Comparison of ENCODE assay signal across 19 cellular contexts in the genomic region with DNA sequence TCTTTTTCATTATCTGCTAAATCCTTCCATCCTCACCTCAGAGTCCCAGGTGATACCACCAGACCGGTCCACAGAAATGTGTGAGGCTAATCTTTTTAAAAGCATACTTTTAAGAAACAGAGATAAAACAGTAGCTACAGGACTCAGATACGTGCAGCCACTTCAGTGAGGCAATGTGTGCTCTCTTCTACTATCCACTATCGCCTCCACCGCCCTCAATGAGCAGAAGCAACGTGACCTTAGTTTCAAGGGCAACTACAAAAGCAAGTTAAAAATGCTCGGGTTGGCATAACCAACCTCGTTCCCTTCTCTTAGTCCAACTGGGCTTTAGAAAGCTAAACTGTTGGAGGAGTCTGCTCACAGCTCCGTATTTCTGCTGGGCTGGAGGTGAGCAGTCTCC. TPM values are rescaled to one million over a fixed set of nuclear protein-coding genes. Genes with fewer than 3 reads are reported as not detected.
DNase-seq lines count a peak whose midpoint lies in the region; ATAC-seq and TF ChIP-seq lines count a peak whose summit lies in the region.
"Had no signal": no experiment of that assay in that cellular context is flagged by ENCODE, and none has a peak within 500 bp of the region (broad histone marks: within the 10 kb centered on the region; RNA-seq: fewer than 3 reads in every experiment).

No MANE protein-coding gene starts in this region.

- peak overlapping the region; percentile 88; the same call in 1 of the 2 replicates for H3K4me3 ChIP-seq in iPS-20b (ENCODE audit: low read length)
- H3K4me3 ChIP-seq in rectal smooth muscle tissue (ENCODE audit: low read length): peak overlapping the region; percentile 50
- H3K4me3 ChIP-seq in gastrocnemius medialis: no peak overlapping the region
- H3K4me3 ChIP-seq: left ventricle myocardium inferior, mucosa of descending colon had no signal

- peaks cover 2% of the 10 kb centered on the region for H4K20me1 ChIP-seq in H9 (ENCODE audit: control insufficient read depth, insufficient read depth, insufficient read length)

- H3K14ac ChIP-seq in H9 (ENCODE audit: insufficient read depth, low read length): no peak overlapping the region

- no peak for TF ChIP-seq POLR2A in gastrocnemius medialis (IDR thresholded peaks at IDR 0.05)

- H3K4me1 ChIP-seq in H9 (ENCODE audit: insufficient read depth, low read length) (peaks cover 15% of the 10 kb centered on the region), iPS-20b (ENCODE audit: insufficient read depth, low read length) (peaks cover 44% of the 10 kb centered on the region), rectal smooth muscle tissue (ENCODE audit: control insufficient read depth, insufficient read depth, low read length) (peaks cover 17% of the 10 kb centered on the region), gastrocnemius medialis (peaks cover 0 to 6% of the 10 kb centered on the region in 2 donors)

- H2BK5ac ChIP-seq in H9 (ENCODE audit: insufficient read length, low read length): no peak overlapping the region

- peaks cover 38 to 62% (median 53%) of the 10 kb centered on the region in 3 experiments for H3K36me3 Mint-ChIP-seq in H9 (ENCODE audit: insufficient read depth in 1 of 3, low read depth in 3 of 3)
- H3K36me3 Mint-ChIP-seq in brain: peaks cover 34% of the 10 kb centered on the region
- H3K36me3 Mint-ChIP-seq in activated naive CD4-positive, alpha-beta T cell treated with anti-CD3 and anti-CD28 coated beads, Interleukin-2, amount 10 ng/mL, durations not matched to agents 7 days and 5 days: peaks cover 3% of the 10 kb centered on the region
- H3K36me3 Mint-ChIP-seq: activated naive CD8-positive, alpha-beta T cell treated with anti-CD3 and anti-CD28 coated beads for 36 hours had no signal

- H2BK12ac ChIP-seq in H9 (ENCODE audit: insufficient read length, low read depth, low read length): no peak overlapping the region

- ATAC-seq in HG03378 (IDR thresholded peaks at IDR 0.05; ENCODE audit: unreplicated experiment): no peak
- no peak for ATAC-seq in gastrocnemius medialis
- ATAC-seq: activated CD8-positive, alpha-beta memory T cell treated with anti-CD3 and anti-CD28 coated beads, Interleukin-2, amount 10 ng/mL, durations not matched to agents 7 days and 5 days; HCT116; mucosa of descending colon had no signal

- H4K91ac ChIP-seq in H9 (ENCODE audit: insufficient read length, low read depth, low read length): no peak overlapping the region

- H3K9ac ChIP-seq in H9 (ENCODE audit: extremely low read depth, insufficient read length, low read length): no peak overlapping the region
- H3K9ac ChIP-seq in iPS-20b (ENCODE audit: low read depth, low read length): peak overlapping the region; percentile 50; the same call in 1 of the 2 replicates
- H3K9ac ChIP-seq in rectal smooth muscle tissue (ENCODE audit: low read length): no peak overlapping the region

- H4K8ac ChIP-seq in H9 (replicated peaks; ENCODE audit: insufficient read length, low read depth, low read length): no peak overlapping the region

- DNase-seq in H9 (no peak), SIG-M5 treated with dmso at 0.1 percent for 504 hours (lab: John Stamatoyannopoulos, UW; ENCODE audit: unreplicated experiment) (no peak), gastrocnemius medialis (no peak)
- no peak for DNase-seq in activated naive CD4-positive, alpha-beta T cell treated with anti-CD3 and anti-CD28 coated beads, Interleukin-2, amount 10 ng/mL, durations not matched to agents 7 days and 5 days
- DNase-seq: activated CD4-positive, alpha-beta T cell treated with anti-CD3 and anti-CD28 coated beads, Interleukin-2, amount 10 ng/mL, durations not matched to agents 24 days and 14 days; activated CD8-positive, alpha-beta memory T cell treated with anti-CD3 and anti-CD28 coated beads, Interleukin-2, amount 10 ng/mL, durations not matched to agents 7 days and 5 days; activated naive CD8-positive, alpha-beta T cell treated with anti-CD3 and anti-CD28 coated beads for 36 hours; brain microvascular endothelial cell; erythroblast; left ventricle myocardium inferior; mucosa of descending colon; NCI-H1105 treated with DMSO at 0.1 percent for 48 hours; NCI-H69; stimulated activated CD8-positive, alpha-beta memory T cell treated with anti-CD3 and anti-CD28 coated beads, Interleukin-4, amount 100 ng/mL, for 48 hours had no signal

- H3K27ac ChIP-seq in H9 (ENCODE audit: insufficient read length, low read depth, low read length): no peak overlapping the region
- H3K27ac ChIP-seq in iPS-20b (ENCODE audit: low read length): no peak overlapping the region
- H3K27ac ChIP-seq in rectal smooth muscle tissue (ENCODE audit: low read depth, low read length): peak overlapping the region; percentile 81
- H3K27ac ChIP-seq in gastrocnemius medialis: no peak overlapping the region
- H3K27ac ChIP-seq: brain microvascular endothelial cell, left ventricle myocardium inferior had no signal

- peaks cover 54% of the 10 kb centered on the region; the same call in 1 of the 2 replicates for H3K79me2 ChIP-seq in H9 (ENCODE audit: insufficient read depth, low read length)

- peaks cover 6% of the 10 kb centered on the region for H3K79me1 ChIP-seq in H9 (ENCODE audit: insufficient read depth, low read depth, low read length, poor library complexity, severe bottlenecking)

- intact Hi-C loops in gastrocnemius medialis (cut with DNase I; ENCODE audit: low total_unique reads): no loop called here

- H3K23ac ChIP-seq in H9 (ENCODE audit: insufficient read length, low read depth, low read length): no peak overlapping the region

- TF ChIP-seq CTCF in H9 (conservative IDR thresholded peaks at IDR 0.05): no peak
- no peak for TF ChIP-seq CTCF in brain (conservative IDR thresholded peaks at IDR 0.05)
- no peak for TF ChIP-seq CTCF in gastrocnemius medialis (IDR thresholded peaks at IDR 0.05 in 4 of 5, conservative IDR thresholded peaks at IDR 0.05 in 1 of 5)

- no peak overlapping the region for H2BK15ac ChIP-seq in H9 (ENCODE audit: low read depth, low read length)

- H3K9me3 ChIP-seq in H9 (ENCODE audit: control insufficient read depth, low read depth, low read length) (no peaks in the 10 kb centered on the region), iPS-20b (ENCODE audit: insufficient read depth, low read depth, low read length) (no peaks in the 10 kb centered on the region), gastrocnemius medialis (no peaks in the 10 kb centered on the region)
- H3K9me3 ChIP-seq: left ventricle myocardium inferior, mucosa of descending colon had no signal

- no peak overlapping the region for H2BK20ac ChIP-seq in H9 (ENCODE audit: low read depth, low read length, poor library complexity, severe bottlenecking)

- H3K4me1 Mint-ChIP-seq in H9: peaks cover 66% of the 10 kb centered on the region in 2 experiments
- H3K4me1 Mint-ChIP-seq in brain: peaks cover 83% of the 10 kb centered on the region
- H3K4me1 Mint-ChIP-seq in activated naive CD4-positive, alpha-beta T cell treated with anti-CD3 and anti-CD28 coated beads, Interleukin-2, amount 10 ng/mL, durations not matched to agents 7 days and 5 days: peaks cover 6% of the 10 kb centered on the region

- H2AK5ac ChIP-seq in H9 (ENCODE audit: insufficient read length, low read length): no peak overlapping the region

- in situ Hi-C loops in gastrocnemius medialis (cut with MboI; ENCODE audit: low sequenced_read_pairs in 4 of 4): no loop called here

- H3K27ac Mint-ChIP-seq in H9 (peak overlapping the region; percentile 36 to 95 (median 76); a peak in 4 of 7 replicates), brain (peak overlapping the region; percentile 66 to 97 (median 96))
- no peak overlapping the region for H3K27ac Mint-ChIP-seq in activated naive CD4-positive, alpha-beta T cell treated with anti-CD3 and anti-CD28 coated beads, Interleukin-2, amount 10 ng/mL, durations not matched to agents 7 days and 5 days
- H3K27ac Mint-ChIP-seq: activated CD4-positive, alpha-beta T cell treated with anti-CD3 and anti-CD28 coated beads, Interleukin-2, amount 10 ng/mL, durations not matched to agents 24 days and 14 days; activated CD8-positive, alpha-beta memory T cell treated with anti-CD3 and anti-CD28 coated beads, Interleukin-2, amount 10 ng/mL, durations not matched to agents 7 days and 5 days; activated naive CD8-positive, alpha-beta T cell treated with anti-CD3 and anti-CD28 coated beads for 36 hours had no signal

- peaks cover 4% of the 10 kb centered on the region for H3K23me2 ChIP-seq in H9 (ENCODE audit: insufficient read length, low read depth, low read length, poor library complexity, severe bottlenecking)

- H3K56ac ChIP-seq in H9 (ENCODE audit: insufficient read length, low read depth, low read length): no peak overlapping the region

- CTCF ChIA-PET in activated naive CD4-positive, alpha-beta T cell treated with anti-CD3 and anti-CD28 coated beads, Interleukin-2, amount 10 ng/mL, durations not matched to agents 7 days and 5 days (lab: Charles Lee): no interaction called here

- H3T11ph ChIP-seq in H9 (ENCODE audit: low read length): no peak overlapping the region

- peaks cover 2 to 3% of the 10 kb centered on the region in 2 experiments; a peak in 4 of 5 replicates for H3K9me3 Mint-ChIP-seq in H9
- H3K9me3 Mint-ChIP-seq in brain: peaks cover 0 to 4% (median 0%) of the 10 kb centered on the region in 5 experiments
- H3K9me3 Mint-ChIP-seq in activated naive CD4-positive, alpha-beta T cell treated with anti-CD3 and anti-CD28 coated beads, Interleukin-2, amount 10 ng/mL, durations not matched to agents 7 days and 5 days: no peaks in the 10 kb centered on the region
- H3K9me3 Mint-ChIP-seq: activated CD4-positive, alpha-beta T cell treated with anti-CD3 and anti-CD28 coated beads, Interleukin-2, amount 10 ng/mL, durations not matched to agents 24 days and 14 days; activated naive CD8-positive, alpha-beta T cell treated with anti-CD3 and anti-CD28 coated beads for 36 hours had no signal

- no peak overlapping the region for H4K5ac ChIP-seq in H9 (ENCODE audit: insufficient read length, low read depth, low read length)

- H3K36me3 ChIP-seq in iPS-20b (ENCODE audit: insufficient read depth, low read depth, low read length): peaks cover 64% of the 10 kb centered on the region
- H3K36me3 ChIP-seq in rectal smooth muscle tissue (ENCODE audit: control insufficient read depth, insufficient read depth, low read length): no peaks in the 10 kb centered on the region
- H3K36me3 ChIP-seq in gastrocnemius medialis: no peaks in the 10 kb centered on the region
- H3K36me3 ChIP-seq: brain microvascular endothelial cell, left ventricle myocardium inferior had no signal

- no peak overlapping the region for H2BK120ac ChIP-seq in H9 (ENCODE audit: low read depth, low read length, poor library complexity, severe bottlenecking)

- no peak overlapping the region for H2AFZ ChIP-seq in H9 (ENCODE audit: low read length)

- H3K27me3 ChIP-seq in H9 (ENCODE audit: insufficient read depth, low read length): no peaks in the 10 kb centered on the region
- H3K27me3 ChIP-seq in iPS-20b (ENCODE audit: insufficient read depth, low read length): peaks cover under 1% of the 10 kb centered on the region; the same call in 1 of the 2 replicates
- no peaks in the 10 kb centered on the region for H3K27me3 ChIP-seq in rectal smooth muscle tissue (ENCODE audit: control insufficient read depth, insufficient read depth, low read length)
- H3K27me3 ChIP-seq in gastrocnemius medialis: peaks cover 36 to 48% (median 47%) of the 10 kb centered on the region in 3 donors

- H3K4me2 ChIP-seq in H9 (ENCODE audit: insufficient read depth, insufficient read length, low read length): no peak overlapping the region

- no peak overlapping the region for H3K4ac ChIP-seq in H9 (ENCODE audit: low read depth, low read length)

- no CpG with 5 or more reads among the region's 8 CpGs for WGBS in H9 (ENCODE audit: extremely low coverage, insufficient read length, low lambda C conversion rate)

- H3K27me3 Mint-ChIP-seq in H9 (ENCODE audit: low read depth) (no peaks in the 10 kb centered on the region), brain (peaks cover 21% of the 10 kb centered on the region)
- H3K27me3 Mint-ChIP-seq in activated naive CD4-positive, alpha-beta T cell treated with anti-CD3 and anti-CD28 coated beads, Interleukin-2, amount 10 ng/mL, durations not matched to agents 7 days and 5 days: peaks cover 47% of the 10 kb centered on the region

- no peak overlapping the region for H3K18ac ChIP-seq in H9 (ENCODE audit: insufficient read length, low read depth, low read length)

- H3K4me3 Mint-ChIP-seq in H9 (peak overlapping the region; percentile 88 to 98), brain (peak overlapping the region; percentile 91 to 99 (median 98))
- no peak overlapping the region for H3K4me3 Mint-ChIP-seq in activated naive CD4-positive, alpha-beta T cell treated with anti-CD3 and anti-CD28 coated beads, Interleukin-2, amount 10 ng/mL, durations not matched to agents 7 days and 5 days
- H3K4me3 Mint-ChIP-seq: activated CD4-positive, alpha-beta T cell treated with anti-CD3 and anti-CD28 coated beads, Interleukin-2, amount 10 ng/mL, durations not matched to agents 24 days and 14 days; activated CD8-positive, alpha-beta memory T cell treated with anti-CD3 and anti-CD28 coated beads, Interleukin-2, amount 10 ng/mL, durations not matched to agents 7 days and 5 days; activated naive CD8-positive, alpha-beta T cell treated with anti-CD3 and anti-CD28 coated beads for 36 hours had no signal

RNA-seq across cellular contexts. Expression of a gene that starts 4.2 kb away (rescaled TPM):
- total RNA-seq in H9 (2021) (133 and 135 TPM in 2 replicates), gastrocnemius medialis (under 1 TPM in 3 of 4 donors, not detected in 1; 0.11 to 0.31 (median 0.22) TPM)
- polyA plus RNA-seq in brain (ENCODE audit: insufficient read depth, low read depth, low replicate concordance): 88.5 TPM
- total RNA-seq: activated CD4-positive, alpha-beta T cell treated with anti-CD3 and anti-CD28 coated beads, Interleukin-2, amount 10 ng/mL, durations not matched to agents 24 days and 14 days; activated naive CD8-positive, alpha-beta T cell treated with anti-CD3 and anti-CD28 coated beads for 36 hours had no signal

Comparison
In these comparisons a context has a peak if more than half of its experiments do, and no peak if none do; other contexts are left out.
1. H3K4me3 ChIP-seq: peak in iPS-20b (single experiment) and rectal smooth muscle tissue (single experiment); none in gastrocnemius medialis (0 of 4).
2. RNA of a gene that starts 4.2 kb away (total RNA-seq): 133 to 135 TPM in H9; 0.11 to 0.31 TPM in gastrocnemius medialis; every median in the first group is over 100 times any median in the second.